12 cellular contexts compared by ENCODE assay signal in genomic region chr16:66155933-66156332, GRCh38.
"Had no signal": no experiment of that assay in that cellular context is flagged by ENCODE, and none has a peak within 500 bp of the region (broad histone marks: within the 10 kb centered on the region; RNA-seq: fewer than 3 reads in every experiment).

No MANE protein-coding gene starts in this region.

- H3K36me3 Mint-ChIP-seq: naive thymus-derived CD4-positive, alpha-beta T cell had no signal

- H3K4me3 ChIP-seq: dorsolateral prefrontal cortex, esophagus muscularis mucosa, lower lobe of right lung, uterus had no signal

- ATAC-seq: activated naive CD8-positive, alpha-beta T cell treated with anti-CD3 and anti-CD28 coated beads, Interleukin-2, amount 50 U/mL, for 24 hours; left cardiac atrium; lower lobe of right lung; naive thymus-derived CD4-positive, alpha-beta T cell had no signal

- H3K27me3 ChIP-seq: esophagus muscularis mucosa, neutrophil, uterus had no signal

- DNase-seq: activated CD4-positive, alpha-beta T cell treated with anti-CD3 and anti-CD28 coated beads, Interleukin-2, amount 50 U/mL, for 48 hours; activated CD4-positive, CD25-positive, alpha-beta regulatory T cell treated with anti-CD3 and anti-CD28 coated beads, Interleukin-2, amount 50 U/mL, for 72 hours; activated naive CD4-positive, alpha-beta T cell; activated naive CD8-positive, alpha-beta T cell treated with anti-CD3 and anti-CD28 coated beads, Interleukin-2, amount 50 U/mL, for 24 hours; dorsolateral prefrontal cortex; left cardiac atrium; lower lobe of right lung; naive thymus-derived CD4-positive, alpha-beta T cell; posterior cingulate gyrus; uterus had no signal

- H3K36me3 ChIP-seq: esophagus muscularis mucosa, lower lobe of right lung, neutrophil, uterus had no signal

- H3K4me3 Mint-ChIP-seq: activated naive CD8-positive, alpha-beta T cell treated with anti-CD3 and anti-CD28 coated beads, Interleukin-2, amount 50 U/mL, for 24 hours had no signal

- H3K9me3 ChIP-seq: esophagus muscularis mucosa, lower lobe of right lung, neutrophil, uterus had no signal

- H3K27ac ChIP-seq: dorsolateral prefrontal cortex, esophagus muscularis mucosa, lower lobe of right lung, neutrophil, uterus had no signal

- H3K27ac Mint-ChIP-seq: activated naive CD8-positive, alpha-beta T cell treated with anti-CD3 and anti-CD28 coated beads, Interleukin-2, amount 50 U/mL, for 24 hours; naive thymus-derived CD4-positive, alpha-beta T cell had no signal

- H3K9me3 Mint-ChIP-seq: activated naive CD8-positive, alpha-beta T cell treated with anti-CD3 and anti-CD28 coated beads, Interleukin-2, amount 50 U/mL, for 24 hours; naive thymus-derived CD4-positive, alpha-beta T cell had no signal
